In the genomic region with DNA sequence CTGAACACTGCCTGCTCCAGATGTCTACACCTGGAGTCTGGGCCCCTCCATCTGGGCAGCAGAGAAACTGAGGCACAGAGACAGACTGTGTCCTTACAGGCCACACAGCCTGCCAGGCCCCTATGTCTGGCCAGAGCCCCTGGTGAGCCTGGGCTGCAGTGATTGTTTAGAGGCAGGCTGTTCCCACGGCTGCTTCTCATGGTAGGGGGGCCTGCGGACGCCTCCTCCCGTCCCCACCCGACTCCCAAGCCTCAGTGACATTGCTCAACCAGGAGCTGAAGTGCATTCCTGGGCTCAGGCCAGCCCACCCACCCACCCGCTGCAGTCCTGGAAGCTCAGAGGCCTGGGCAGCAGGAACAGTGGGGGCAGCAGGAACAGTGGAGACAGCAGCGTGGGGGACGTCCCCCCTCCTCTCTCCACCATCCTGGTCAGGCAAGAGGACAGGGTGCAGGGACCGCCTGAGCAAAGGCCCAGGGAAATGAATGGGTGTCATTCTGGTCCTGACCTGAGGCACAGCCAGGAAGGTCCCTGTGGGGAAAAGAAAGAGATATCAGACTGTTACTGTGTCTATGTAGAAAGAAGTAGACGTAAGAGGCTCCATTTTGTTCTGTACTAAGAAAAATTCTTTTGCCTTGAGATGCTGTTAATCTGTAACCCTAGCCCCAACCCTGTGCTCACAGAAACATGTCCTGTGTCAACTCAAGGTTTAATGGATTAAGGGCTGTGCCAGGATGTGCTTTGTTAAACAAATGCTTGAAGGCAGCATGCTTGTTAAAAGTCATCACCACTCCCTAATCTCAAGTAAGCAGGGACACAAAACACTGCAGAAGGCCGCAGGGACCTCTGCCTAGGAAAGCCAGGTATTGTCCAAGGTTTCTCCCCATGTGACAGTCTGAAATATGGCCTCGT, we compare ENCODE assay signal across 14 cellular contexts. TPM values are rescaled to one million over a fixed set of nuclear protein-coding genes. Genes with fewer than 3 reads are reported as not detected.
DNase-seq lines count a peak whose midpoint lies in the region; ATAC-seq, FAIRE-seq and TF ChIP-seq lines count a peak whose summit lies in the region.
"Not testable (repeated sequence)": the region's sequence is repeated elsewhere in the genome, so short reads cannot be mapped to it uniquely, and the experiment has no call there.
"Had no signal": no experiment of that assay in that cellular context is flagged by ENCODE, and none has a peak within 500 bp of the region (broad histone marks: within the 10 kb centered on the region; RNA-seq: fewer than 3 reads in every experiment).

No MANE protein-coding gene starts in this region.

- H2AK9ac ChIP-seq in IMR-90 (replicated peaks; ENCODE audit: low read depth, low read length, poor library complexity) = not testable (repeated sequence)

- H3K9ac ChIP-seq in IMR-90 (ENCODE audit: low read depth, low read length) = not testable (repeated sequence)

- H3K9me3 ChIP-seq in A549; IMR-90 (ENCODE audit: control insufficient read depth, insufficient read depth, low read length); lung (ENCODE audit: control insufficient read depth in 2 of 2, insufficient read depth in 1 of 2, low read length in 1 of 2); pancreas; thyroid gland: not testable (repeated sequence)

- POLR2A ChIA-PET in A549 (lab: Yijun Ruan, JAX); IMR-90 (lab: Charles Lee; ENCODE audit: unreplicated experiment): not testable (repeated sequence)

- H3K4me1 ChIP-seq in A549 (peaks cover 23% of the 10 kb centered on the region), thyroid gland (peaks cover 3 to 49% of the 10 kb centered on the region in 2 donors)
- not testable (repeated sequence) for H3K4me1 ChIP-seq in IMR-90 (ENCODE audit: control insufficient read depth, insufficient read depth, low read length); lung (ENCODE audit: control insufficient read depth in 2 of 2, insufficient read depth in 2 of 2, low read length in 2 of 2); pancreas

- not testable (repeated sequence) for TF ChIP-seq POLR2A in A549 (IDR thresholded peaks at IDR 0.05; ENCODE audit: low read length); IMR-90 (IDR thresholded peaks at IDR 0.05; ENCODE audit: low read depth, low read length); thyroid gland (IDR thresholded peaks at IDR 0.05)

- peak in 1 of 2 experiments; percentile 76 for DNase-seq in A549 (ENCODE audit: low read depth in 1 of 2, low spot score in 1 of 2)
- not testable (repeated sequence) for DNase-seq in IMR-90
- peak; percentile 20 for DNase-seq in cardiac septum (ENCODE audit: low spot score)
- peak; percentile 79 for DNase-seq in left kidney (ENCODE audit: low read depth, low spot score)
- DNase-seq in lung (ENCODE audit: low spot score) = peak; percentile 66
- peak in 2 of 6 donors; percentile 39 to 41 for DNase-seq in pancreas
- DNase-seq in thyroid gland = peak; percentile 39 to 67

- not testable (repeated sequence) for H3K18ac ChIP-seq in IMR-90 (ENCODE audit: low read depth, low read length)

- peak overlapping the region; percentile 41 to 69; a peak in 4 of 6 replicates for H3K27ac ChIP-seq in A549
- 0 out of 2 replicates have a peak overlapping the region, but pooled peaks have one; percentile 44 for H3K27ac ChIP-seq in IMR-90 (ENCODE audit: insufficient read depth, low read length)
- H3K27ac ChIP-seq in VCaP = peak overlapping the region; percentile 93
- peak overlapping the region in 1 of 2 donors; percentile 88 for H3K27ac ChIP-seq in lung (ENCODE audit: low read depth in 1 of 2, low read length in 1 of 2)
- peak overlapping the region; percentile 51 to 77 (median 62) for H3K27ac ChIP-seq in pancreas
- peak overlapping the region; percentile 41 to 81 (median 73) for H3K27ac ChIP-seq in thyroid gland

- not testable (repeated sequence) for H4K5ac ChIP-seq in IMR-90 (ENCODE audit: low read depth, low read length)

- intact Hi-C loops in IMR-90 (cut with micrococcal nuclease); cardiac septum (cut with DNase I); pancreas (cut with DNase I); thyroid gland (cut with DNase I): not testable (repeated sequence)

- TF ChIP-seq CTCF in A549 (IDR thresholded peaks at IDR 0.05); IMR-90 (conservative IDR thresholded peaks at IDR 0.05; ENCODE audit: low read depth, low read length); VCaP (conservative IDR thresholded peaks at IDR 0.05); lung (IDR thresholded peaks at IDR 0.05; ENCODE audit: control extremely low read depth, extremely low read depth); pancreas (IDR thresholded peaks at IDR 0.05); thyroid gland (IDR thresholded peaks at IDR 0.05): not testable (repeated sequence)

- H3K9me1 ChIP-seq in IMR-90 (ENCODE audit: insufficient read depth, low read length) = not testable (repeated sequence)

- H3K4me2 ChIP-seq in A549 = peak overlapping the region; percentile 23; the same call in 2 of the 3 replicates
- not testable (repeated sequence) for H3K4me2 ChIP-seq in IMR-90 (ENCODE audit: low read depth, low read length)

- H3K79me1 ChIP-seq in IMR-90 (ENCODE audit: low read depth in 1 of 2, low read length in 2 of 2) = not testable (repeated sequence)

- H2BK20ac ChIP-seq in IMR-90 (ENCODE audit: low read depth, low read length) = not testable (repeated sequence)

- dilution Hi-C loops in IMR-90 (cut with HindIII; ENCODE audit: low sequenced_read_pairs, unreplicated experiment) = not testable (repeated sequence)

- not testable (repeated sequence) for H3K14ac ChIP-seq in IMR-90 (replicated peaks; ENCODE audit: low read depth, low read length)

- not testable (repeated sequence) for H2BK5ac ChIP-seq in IMR-90 (ENCODE audit: low read depth, low read length, poor library complexity, severe bottlenecking)

- WGBS in A549 (ENCODE audit: missing lambda C conversion rate) = 13% methylated on average over 5 of the region's 12 CpGs
- WGBS in IMR-90 (ENCODE audit: extremely low coverage in 2 of 2, insufficient read length in 1 of 2), 2 experiments = no CpG with 5 or more reads among the region's 12 CpGs
- 52 to 78% methylated on average over 9 to 12 of the region's 12 CpGs for WGBS in lung, 2 donors
- 41 to 52% methylated on average over 9 to 10 of the region's 12 CpGs for WGBS in pancreas, 2 donors
- WGBS in thyroid gland, 2 donors = 33 to 39% methylated on average over 3 of the region's 12 CpGs

- not testable (repeated sequence) for TF ChIP-seq EP300 in A549 (IDR thresholded peaks at IDR 0.05)

- not testable (repeated sequence) for H2AK5ac ChIP-seq in IMR-90 (ENCODE audit: low read depth, low read length)

- not testable (repeated sequence) for H4K91ac ChIP-seq in IMR-90 (ENCODE audit: insufficient read depth, low read depth, low read length)

- H2BK120ac ChIP-seq in IMR-90 (ENCODE audit: low read depth, low read length) = not testable (repeated sequence)

- not testable (repeated sequence) for H2AFZ ChIP-seq in IMR-90 (replicated peaks; ENCODE audit: low read length, poor library complexity)

- H4K20me1 ChIP-seq in IMR-90 (ENCODE audit: insufficient read depth, low read length) = not testable (repeated sequence)

- H3K27me3 ChIP-seq in IMR-90 (ENCODE audit: control insufficient read depth, insufficient read depth, low read length); lung (ENCODE audit: control insufficient read depth, insufficient read depth); pancreas; thyroid gland: not testable (repeated sequence)

- H3K36me3 ChIP-seq in IMR-90 (ENCODE audit: control insufficient read depth, insufficient read depth, low read length); lung (ENCODE audit: control insufficient read depth in 2 of 2, insufficient read depth in 2 of 2, low read length in 2 of 2); pancreas; thyroid gland: not testable (repeated sequence)

- H3K56ac ChIP-seq in IMR-90 (ENCODE audit: extremely low read depth, insufficient read depth, low read length) = not testable (repeated sequence)

- in situ Hi-C loops in IMR-90 (cut with MboI; ENCODE audit: low sequenced_read_pairs) = not testable (repeated sequence)

- not testable (repeated sequence) for BruUV-seq in IMR-90 (replicated peaks; lab: Mats Ljungman, UMichigan)

- CTCF ChIA-PET in A549 (lab: Yijun Ruan, JAX); IMR-90 (lab: Yijun Ruan, JAX): not testable (repeated sequence)

- ATAC-seq in A549; IMR-90 (ENCODE audit: low read depth); lung (ENCODE audit: insufficient read depth, low FRiP score); pancreas: not testable (repeated sequence)

- not testable (repeated sequence) for H3K4ac ChIP-seq in IMR-90 (ENCODE audit: low read depth, low read length)

- H4K8ac ChIP-seq in IMR-90 (ENCODE audit: low read depth in 2 of 2, low read length in 2 of 2) = not testable (repeated sequence)

- not testable (repeated sequence) for H3K4me3 ChIP-seq in A549; IMR-90 (ENCODE audit: insufficient read depth, low read depth, low read length); lung; pancreas; thyroid gland (replicated peaks in 1 of 3)

- not testable (repeated sequence) for H2BK15ac ChIP-seq in IMR-90 (ENCODE audit: low read depth, low read length)

- TF ChIP-seq RAD21 in A549 (conservative IDR thresholded peaks at IDR 0.05 in 1 of 2, IDR thresholded peaks at IDR 0.05 in 1 of 2); IMR-90 (IDR thresholded peaks at IDR 0.05; ENCODE audit: low read length): not testable (repeated sequence)

- not testable (repeated sequence) for H3K23ac ChIP-seq in IMR-90 (ENCODE audit: low read depth, low read length)

- not testable (repeated sequence) for FAIRE-seq in A549 (lab: Jason Lieb, UNC); pancreas (lab: Jason Lieb, UNC)

RNA-seq across cellular contexts. Expression of a gene that starts 6.2 kb away (rescaled TPM):
- polyA plus RNA-seq in A549 (2011; rRNA removed) (not detected in 2 replicates), A549 (2017; fragmentation: RNase III; extraction: RNeasy Plus Mini Kit Qiagen cat#74134 plus additional on column Dnase treatment) (not detected in 3 replicates), IMR-90 (2012; rRNA removed) (not detected in 2 replicates), lung (10 to 100 TPM in 1 of 2 donors, 1 to 10 TPM in 1; 6.4 to 98.4 TPM), pancreas (1 to 10 TPM in 1 of 2 donors, under 1 TPM in 1; 0.33 to 1.0 TPM)
- polyA plus RNA-seq in A549 (2012; cell fraction: cytosol; rRNA removed) = not detected in 2 replicates
- not detected in 2 replicates for polyA plus RNA-seq in A549 (2012; cell fraction: nucleus; rRNA removed)
- polyA minus RNA-seq in A549 (2011; rRNA and poly(A)+ RNA removed) = not detected in 2 replicates
- total RNA-seq in IMR-90 (2012; rRNA removed) (not detected in 2 replicates), cardiac septum (not detected), lung (10 to 100 TPM in 1 of 2 donors, 1 to 10 TPM in 1; 4.2 to 28.5 TPM), pancreas (under 1 TPM in 3 of 6 donors, not detected in 3; 0.19 to 0.47 (median 0.28) TPM), thyroid gland (1 to 10 TPM in 3 of 4 donors, not detected in 1; 2.0 to 5.9 (median 4.8) TPM)
- not detected in 2 replicates for polyA plus RNA-seq in IMR-90 (2012; cell fraction: cytosol; rRNA removed)
- not detected in 2 replicates for polyA plus RNA-seq in IMR-90 (2012; cell fraction: nucleus; rRNA removed; ENCODE audit: low replicate concordance)
- total RNA-seq: CD8-positive, alpha-beta T cell; Daoy; GM23248; H9; NCI-H460 had no signal
- polyA plus RNA-seq: AG04450, GM23248 had no signal
